ENCODE assay signal across 8 cellular contexts in the genomic region with DNA sequence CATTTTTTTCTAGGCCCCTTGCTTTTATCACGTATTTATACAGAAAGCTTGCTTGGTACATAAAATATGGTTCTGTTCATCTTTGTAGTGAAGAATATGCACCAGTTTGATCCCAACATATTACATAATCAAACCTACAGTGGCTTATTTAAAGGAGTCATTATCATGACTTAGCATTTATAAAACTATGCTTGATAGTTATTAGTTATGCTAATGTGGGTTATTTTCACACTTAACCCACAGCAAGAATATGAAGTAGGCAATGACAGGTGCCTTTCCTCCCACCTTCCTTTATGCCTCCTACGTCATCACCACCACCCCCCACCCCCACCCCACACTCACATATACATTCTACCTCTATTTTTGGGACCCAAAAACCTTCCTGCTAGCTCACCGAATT. TPM values are rescaled to one million over a fixed set of nuclear protein-coding genes. Genes with fewer than 3 reads are reported as not detected.
DNase-seq lines count a peak whose midpoint lies in the region; ATAC-seq and TF ChIP-seq lines count a peak whose summit lies in the region.
"Had no signal": no experiment of that assay in that cellular context is flagged by ENCODE, and none has a peak within 500 bp of the region (broad histone marks: within the 10 kb centered on the region; RNA-seq: fewer than 3 reads in every experiment).

No MANE protein-coding gene starts in this region.

- peak overlapping the region; percentile 67 to 96 for H3K27ac Mint-ChIP-seq in effector memory CD8-positive, alpha-beta T cell

- H3F3A ChIP-seq in DOHH2 (ENCODE audit: control insufficient read depth, insufficient read depth) = peaks cover 42% of the 10 kb centered on the region

- H3K27ac ChIP-seq in DOHH2 (ENCODE audit: low read depth, low read length) (peak overlapping the region; percentile 95), OCI-LY7 (ENCODE audit: low read depth, low read length, poor library complexity, severe bottlenecking) (peak overlapping the region; percentile 90), spleen (peak overlapping the region; percentile 49 to 91 (median 89))

- TF ChIP-seq CTCF in DOHH2 (IDR thresholded peaks at IDR 0.05; ENCODE audit: low read depth, low read length, poor library complexity, severe bottlenecking) = no peak
- TF ChIP-seq CTCF in OCI-LY7 (conservative IDR thresholded peaks at IDR 0.05; ENCODE audit: low read length) = no peak
- TF ChIP-seq CTCF in spleen (IDR thresholded peaks at IDR 0.05 in 8 of 11, conservative IDR thresholded peaks at IDR 0.05 in 3 of 11) = no peak

- H3K36me3 Mint-ChIP-seq in effector memory CD8-positive, alpha-beta T cell (ENCODE audit: insufficient read depth) = peaks cover 83% of the 10 kb centered on the region

- no peaks in the 10 kb centered on the region for H3K9me3 ChIP-seq in DOHH2 (ENCODE audit: control insufficient read depth, insufficient read depth, low read length)
- no peaks in the 10 kb centered on the region for H3K9me3 ChIP-seq in OCI-LY7 (ENCODE audit: low read length)
- no peaks in the 10 kb centered on the region for H3K9me3 ChIP-seq in spleen

- 18 to 40% (median 29%) methylated on average over 3 of the region's 3 CpGs for WGBS in spleen, 5 donors

- POLR2A ChIA-PET in OCI-LY7 (lab: Charles Lee) = interaction anchor here (0.6 to 6.6 kb wide), 8 partner anchors 10 to 141 kb away, joined by 3 to 54 read pairs (median 4); partner anchors contain the start of gene CAP1

- H3K4me3 Mint-ChIP-seq in effector memory CD8-positive, alpha-beta T cell = peak overlapping the region; percentile 71 to 85

- no peak overlapping the region for H2AFZ ChIP-seq in OCI-LY7 (ENCODE audit: low read length)

- peak overlapping the region; percentile 59 for H3K4me3 ChIP-seq in DOHH2 (ENCODE audit: low read length)
- H3K4me3 ChIP-seq in OCI-LY7 (ENCODE audit: low read depth, low read length, poor library complexity, severe bottlenecking) = peak overlapping the region; percentile 54
- H3K4me3 ChIP-seq in spleen = peak overlapping the region in 4 of 8 donors; percentile 6 to 56 (median 16)

- intact Hi-C loops in OCI-LY7 (cut with micrococcal nuclease; ENCODE audit: unreplicated experiment) (no loop called here), spleen (cut with DNase I; ENCODE audit: low total_unique reads) (no loop called here)

- BruUV-seq in OCI-LY7 (replicated peaks; lab: Mats Ljungman, UMichigan) = no TSS peak

- TF ChIP-seq POLR2A in spleen (IDR thresholded peaks at IDR 0.05) = no peak

- peak; percentile 64 for ATAC-seq in effector memory CD8-positive, alpha-beta T cell (replicated peaks)
- ATAC-seq in GM19452 (IDR thresholded peaks at IDR 0.05; ENCODE audit: unreplicated experiment) (no peak), HG03159 (IDR thresholded peaks at IDR 0.05; ENCODE audit: unreplicated experiment) (no peak)

- H3K4me1 ChIP-seq in DOHH2 (ENCODE audit: control insufficient read depth, low read length) = peaks cover 98% of the 10 kb centered on the region
- H3K4me1 ChIP-seq in OCI-LY7 (ENCODE audit: insufficient read depth, low read length, poor library complexity, severe bottlenecking) = peaks cover 93% of the 10 kb centered on the region
- H3K4me1 ChIP-seq in spleen = peaks cover 90 to 100% (median 100%) of the 10 kb centered on the region in 6 donors

- H3K27me3 ChIP-seq in DOHH2 (ENCODE audit: control insufficient read depth, low read length) (no peaks in the 10 kb centered on the region), spleen (replicated peaks in 1 of 7) (no peaks in the 10 kb centered on the region)

- H4K20me1 ChIP-seq in DOHH2 (ENCODE audit: control insufficient read depth, insufficient read depth, low read depth, low read length) (peaks cover 4% of the 10 kb centered on the region; the same call in 1 of the 2 replicates), OCI-LY7 (ENCODE audit: insufficient read depth, low read length) (peaks cover 1% of the 10 kb centered on the region; the same call in 1 of the 2 replicates)

- H3K9me3 Mint-ChIP-seq in effector memory CD8-positive, alpha-beta T cell = no peaks in the 10 kb centered on the region

- no peaks in the 10 kb centered on the region for H3K27me3 Mint-ChIP-seq in effector memory CD8-positive, alpha-beta T cell

- no peak for DNase-seq in OCI-LY7 (ENCODE audit: low spot score)
- DNase-seq in effector memory CD8-positive, alpha-beta T cell = no peak
- no peak for DNase-seq in spleen
- DNase-seq in epidermal melanocyte (ENCODE audit: insufficient read length, low spot score) = no peak
- DNase-seq: SHP77 had no signal

- H3K79me2 ChIP-seq in DOHH2 (ENCODE audit: control insufficient read depth, low read length) (peaks cover 67% of the 10 kb centered on the region), OCI-LY7 (ENCODE audit: insufficient read depth, low read depth, low read length) (peaks cover 63% of the 10 kb centered on the region)

- H3K4me1 Mint-ChIP-seq in effector memory CD8-positive, alpha-beta T cell (ENCODE audit: low read depth in 2 of 2) = peaks cover 67 to 83% of the 10 kb centered on the region in 2 donors

- CTCF ChIA-PET in OCI-LY7 (lab: Charles Lee; ENCODE audit: unreplicated experiment) = interaction anchor here (1.0 to 1.1 kb wide), 2 partner anchors 20 to 21 kb away, joined by 3 read pairs; partner anchors contain the start of gene CAP1

- peak overlapping the region; percentile 88 for H3K4me2 ChIP-seq in DOHH2 (ENCODE audit: low read length)
- peak overlapping the region; percentile 76 for H3K4me2 ChIP-seq in OCI-LY7 (ENCODE audit: low read length)

- H3K9me2 ChIP-seq in DOHH2 (replicated peaks; ENCODE audit: control insufficient read depth, low read length) (no peaks in the 10 kb centered on the region), OCI-LY7 (ENCODE audit: insufficient read depth, low read length) (no peaks in the 10 kb centered on the region)

- H3K36me3 ChIP-seq in DOHH2 (ENCODE audit: control insufficient read depth, low read length) = peaks cover 82% of the 10 kb centered on the region
- H3K36me3 ChIP-seq in OCI-LY7 (ENCODE audit: insufficient read depth, low read length) = peaks cover 88% of the 10 kb centered on the region
- peaks cover 0 to 88% (median 47%) of the 10 kb centered on the region in 6 donors for H3K36me3 ChIP-seq in spleen

RNA-seq across cellular contexts. Expression of gene CAP1, which starts 19.8 kb away (rescaled TPM):
- total RNA-seq in OCI-LY7 (2014; rRNA removed; shearing (Covaris generic)) = 184 and 193 TPM in 2 replicates
- 276 and 296 TPM in 2 replicates for total RNA-seq in OCI-LY7 (2022)
- 100 to 1,000 TPM; 241 to 608 (median 402) TPM for total RNA-seq in spleen
- 100 to 1,000 TPM; 124 to 200 (median 182) TPM for polyA plus RNA-seq in spleen

RNA-seq across cellular contexts. Expression of gene PPT1, which starts 36.7 kb away (rescaled TPM):
- 49.7 and 55.9 TPM in 2 replicates for total RNA-seq in OCI-LY7 (2014; rRNA removed; shearing (Covaris generic))
- total RNA-seq in OCI-LY7 (2022) (66.5 and 75.4 TPM in 2 replicates), spleen (100 to 1,000 TPM; 180 to 282 (median 214) TPM)
- polyA plus RNA-seq in spleen = 10 to 100 TPM; 57.1 to 88.0 (median 86.8) TPM
